Comparison of ENCODE assay signal across 13 cellular contexts in the genomic region with DNA sequence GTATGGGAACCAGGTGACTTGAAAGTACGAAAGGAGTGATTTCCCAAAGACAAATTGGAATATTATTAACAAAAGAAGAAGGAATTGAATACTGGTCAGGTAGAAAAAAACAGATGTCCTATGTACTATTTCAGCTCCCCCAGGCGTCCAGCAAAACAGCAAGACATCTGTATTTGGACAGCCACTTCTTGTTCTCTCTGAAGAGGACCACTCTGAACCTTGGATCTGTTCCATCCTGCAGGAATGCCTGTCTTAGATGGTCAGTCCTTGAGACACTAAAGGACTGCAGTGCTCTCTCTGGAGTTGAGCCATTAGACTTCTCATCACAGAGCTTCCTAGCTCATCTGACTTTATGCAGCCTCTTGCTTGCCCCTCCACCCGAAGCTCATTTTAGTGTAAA.
A peak's percentile ranks its signal among the peaks of the same experiment; 100 is the strongest.
DNase-seq lines count a peak whose midpoint lies in the region; ATAC-seq and TF ChIP-seq lines count a peak whose summit lies in the region.
"Had no signal": no experiment of that assay in that cellular context is flagged by ENCODE, and none has a peak within 500 bp of the region (broad histone marks: within the 10 kb centered on the region; RNA-seq: fewer than 3 reads in every experiment).

No MANE protein-coding gene starts in this region.

- DNase-seq in PC-3, result no peak
- no peak for DNase-seq in SK-N-SH
- no peak for DNase-seq in nephron progenitor cell
- no peak for DNase-seq in HT-29 (ENCODE audit: low spot score)
- no peak for DNase-seq in activated CD4-positive, alpha-beta T cell treated with anti-CD3 and anti-CD28 coated beads, Interleukin-2, amount 10 ng/mL, durations not matched to agents 7 days and 5 days
- DNase-seq in NCI-H187 treated with DMSO at 0.1 percent for 48 hours (lab: John Stamatoyannopoulos, UW), result no peak
- DNase-seq: BE2C, DMS53, GF-D8 had no signal

- H3K9me2 ChIP-seq in PC-3 (replicated peaks; ENCODE audit: low read length) (no peaks in the 10 kb centered on the region), SK-N-SH (no peaks in the 10 kb centered on the region)

- H3K36me3 Mint-ChIP-seq in nephron progenitor cell (ENCODE audit: low read depth), result no peaks in the 10 kb centered on the region
- H3K36me3 Mint-ChIP-seq in activated CD4-positive, alpha-beta T cell treated with anti-CD3 and anti-CD28 coated beads, Interleukin-2, amount 10 ng/mL, durations not matched to agents 7 days and 5 days (ENCODE audit: low read depth), result no peaks in the 10 kb centered on the region

- CTCF ChIA-PET in PC-3 (lab: Charles Lee), result no interaction called here
- CTCF ChIA-PET in SK-N-SH (lab: Yijun Ruan, JAX), result interaction anchor here (0.9 kb wide), 1 partner anchor 10 kb away, joined by 3 read pairs; no protein-coding TSS in a partner anchor
- CTCF ChIA-PET in activated CD4-positive, alpha-beta T cell treated with anti-CD3 and anti-CD28 coated beads, Interleukin-2, amount 10 ng/mL, durations not matched to agents 7 days and 5 days (lab: Charles Lee), result no interaction called here

- no peaks in the 10 kb centered on the region for H3K27me3 ChIP-seq in PC-3 (ENCODE audit: low read length)
- no peaks in the 10 kb centered on the region for H3K27me3 ChIP-seq in SK-N-SH (ENCODE audit: insufficient read depth)
- H3K27me3 ChIP-seq: BE2C had no signal

- no peak overlapping the region for H3K4me3 ChIP-seq in PC-3 (ENCODE audit: low read length)
- H3K4me3 ChIP-seq in SK-N-SH (ENCODE audit: low read depth in 2 of 2, low read length in 1 of 2), result no peak overlapping the region
- H3K4me3 ChIP-seq: A549 had no signal

- H3K27ac ChIP-seq in PC-3 (ENCODE audit: low read length) (peak overlapping the region; percentile 81), SK-N-SH (ENCODE audit: low read depth in 2 of 2, low read length in 1 of 2) (peak overlapping the region; percentile 45 to 96; a peak in 2 of 4 replicates)
- H3K27ac ChIP-seq: C4-2B had no signal

- H3K4me1 Mint-ChIP-seq in nephron progenitor cell, result peaks cover 4% of the 10 kb centered on the region
- peaks cover 25% of the 10 kb centered on the region for H3K4me1 Mint-ChIP-seq in activated CD4-positive, alpha-beta T cell treated with anti-CD3 and anti-CD28 coated beads, Interleukin-2, amount 10 ng/mL, durations not matched to agents 7 days and 5 days
- H3K4me1 Mint-ChIP-seq: IgD-negative memory B cell had no signal

- 74% methylated on average over 3 of the region's 3 CpGs for WGBS in SK-N-SH (ENCODE audit: low lambda C conversion rate)

- no TSS peak for BruUV-seq in PC-3 (replicated peaks; lab: Mats Ljungman, UMichigan)

- H3K79me2 ChIP-seq in PC-3 (ENCODE audit: low read length), result no peaks in the 10 kb centered on the region
- no peaks in the 10 kb centered on the region for H3K79me2 ChIP-seq in SK-N-SH (ENCODE audit: insufficient read depth)

- peaks cover 65% of the 10 kb centered on the region for H3K4me1 ChIP-seq in PC-3 (ENCODE audit: insufficient read depth, low read length)
- H3K4me1 ChIP-seq in SK-N-SH (ENCODE audit: control insufficient read depth in 1 of 2, insufficient read depth in 2 of 2, low read depth in 1 of 2, low read length in 1 of 2), result peaks cover 4 to 24% of the 10 kb centered on the region in 2 experiments; a peak in 3 of 4 replicates
- H3K4me1 ChIP-seq: BE2C had no signal

- no peak for TF ChIP-seq RAD21 in SK-N-SH (IDR thresholded peaks at IDR 0.05; ENCODE audit: low read length)

- H3K27me3 Mint-ChIP-seq in nephron progenitor cell (ENCODE audit: low read depth, poor library complexity), result no peaks in the 10 kb centered on the region
- peaks cover 10% of the 10 kb centered on the region for H3K27me3 Mint-ChIP-seq in activated CD4-positive, alpha-beta T cell treated with anti-CD3 and anti-CD28 coated beads, Interleukin-2, amount 10 ng/mL, durations not matched to agents 7 days and 5 days
- H3K27me3 Mint-ChIP-seq: IgD-negative memory B cell had no signal

- no peaks in the 10 kb centered on the region for H3K9me3 Mint-ChIP-seq in nephron progenitor cell
- H3K9me3 Mint-ChIP-seq in activated CD4-positive, alpha-beta T cell treated with anti-CD3 and anti-CD28 coated beads, Interleukin-2, amount 10 ng/mL, durations not matched to agents 7 days and 5 days, result no peaks in the 10 kb centered on the region
- H3K9me3 Mint-ChIP-seq: IgD-negative memory B cell had no signal

- H3K4me2 ChIP-seq in PC-3 (ENCODE audit: low read length) (no peak overlapping the region), SK-N-SH (peak overlapping the region; percentile 26; the same call in 1 of the 2 replicates)
- H3K4me2 ChIP-seq: A549 had no signal

- peak overlapping the region; percentile 25 for H3K27ac Mint-ChIP-seq in nephron progenitor cell
- H3K27ac Mint-ChIP-seq in activated CD4-positive, alpha-beta T cell treated with anti-CD3 and anti-CD28 coated beads, Interleukin-2, amount 10 ng/mL, durations not matched to agents 7 days and 5 days, result no peak overlapping the region
- H3K27ac Mint-ChIP-seq: IgD-negative memory B cell had no signal

- H3K4me3 Mint-ChIP-seq in nephron progenitor cell, result no peak overlapping the region
- H3K4me3 Mint-ChIP-seq in activated CD4-positive, alpha-beta T cell treated with anti-CD3 and anti-CD28 coated beads, Interleukin-2, amount 10 ng/mL, durations not matched to agents 7 days and 5 days, result no peak overlapping the region
- H3K4me3 Mint-ChIP-seq: IgD-negative memory B cell had no signal

- ATAC-seq in PC-3 (no peak), GM18867 (IDR thresholded peaks at IDR 0.05; ENCODE audit: unreplicated experiment) (no peak)
- ATAC-seq: A549 had no signal

- no peak; a peak in 1 of 4 replicates for TF ChIP-seq EP300 in SK-N-SH (IDR thresholded peaks at IDR 0.05; ENCODE audit: borderline replicate concordance in 1 of 2, low read depth in 1 of 2, low read length in 1 of 2)

- H3K36me3 ChIP-seq in PC-3 (ENCODE audit: low read depth, low read length) (peaks cover 21% of the 10 kb centered on the region), SK-N-SH (replicated peaks in 1 of 2; ENCODE audit: control insufficient read depth in 1 of 2, insufficient read depth in 2 of 2, low read length in 1 of 2) (peaks cover 2 to 14% of the 10 kb centered on the region in 2 experiments)
- H3K36me3 ChIP-seq: BE2C had no signal

- POLR2A ChIA-PET in PC-3 (lab: Charles Lee; ENCODE audit: unreplicated experiment), result no interaction called here
- POLR2A ChIA-PET in SK-N-SH (lab: Yijun Ruan, JAX), result no interaction called here
- POLR2A ChIA-PET in activated CD4-positive, alpha-beta T cell treated with anti-CD3 and anti-CD28 coated beads, Interleukin-2, amount 10 ng/mL, durations not matched to agents 7 days and 5 days (lab: Charles Lee), result no interaction called here

- H3K9ac ChIP-seq in PC-3 (ENCODE audit: low read length) (no peak overlapping the region), SK-N-SH (no peak overlapping the region)

- intact Hi-C loops in PC-3 (cut with micrococcal nuclease), result loop anchor here (5.0 kb wide), 2 partner anchors 45 to 120 kb away; a partner anchor contains a TSS

- no peaks in the 10 kb centered on the region for H3K9me3 ChIP-seq in PC-3 (ENCODE audit: low read length)
- no peaks in the 10 kb centered on the region for H3K9me3 ChIP-seq in SK-N-SH
- H3K9me3 ChIP-seq: A549, BE2C had no signal

- TF ChIP-seq CTCF in PC-3 (conservative IDR thresholded peaks at IDR 0.05; ENCODE audit: low read depth, low read length), result no peak
- TF ChIP-seq CTCF in SK-N-SH (IDR thresholded peaks at IDR 0.05), result no peak
- TF ChIP-seq CTCF in nephron progenitor cell (IDR thresholded peaks at IDR 0.05), result no peak

- no peaks in the 10 kb centered on the region for H4K20me1 ChIP-seq in PC-3 (ENCODE audit: low read length)
- no peaks in the 10 kb centered on the region for H4K20me1 ChIP-seq in SK-N-SH (ENCODE audit: insufficient read depth)

- peaks cover 7% of the 10 kb centered on the region for H3F3A ChIP-seq in PC-3 (ENCODE audit: low read length, unreplicated experiment)
- peaks cover 43% of the 10 kb centered on the region for H3F3A ChIP-seq in SK-N-SH (replicated peaks; ENCODE audit: insufficient read depth)

- no peak overlapping the region for H2AFZ ChIP-seq in PC-3 (ENCODE audit: low read length)
- H2AFZ ChIP-seq in SK-N-SH (ENCODE audit: low read depth), result no peak overlapping the region

TF ChIP-seq in SK-N-SH, 30 proteins besides CTCF, POLR2A, EP300 and RAD21:
- TF ChIP-seq MEF2A (IDR thresholded peaks at IDR 0.05; ENCODE audit: borderline replicate concordance, low read depth) (no peak), NFIC (IDR thresholded peaks at IDR 0.05; ENCODE audit: borderline replicate concordance) (peak; percentile 39; the same call in 1 of the 2 replicates), GATA2 (CRISPR knock-in tag; IDR thresholded peaks at IDR 0.05) (no peak), TCF12 (IDR thresholded peaks at IDR 0.05) (peak; percentile 49; the same call in 1 of the 2 replicates)
- TF ChIP-seq, protein P1, sequence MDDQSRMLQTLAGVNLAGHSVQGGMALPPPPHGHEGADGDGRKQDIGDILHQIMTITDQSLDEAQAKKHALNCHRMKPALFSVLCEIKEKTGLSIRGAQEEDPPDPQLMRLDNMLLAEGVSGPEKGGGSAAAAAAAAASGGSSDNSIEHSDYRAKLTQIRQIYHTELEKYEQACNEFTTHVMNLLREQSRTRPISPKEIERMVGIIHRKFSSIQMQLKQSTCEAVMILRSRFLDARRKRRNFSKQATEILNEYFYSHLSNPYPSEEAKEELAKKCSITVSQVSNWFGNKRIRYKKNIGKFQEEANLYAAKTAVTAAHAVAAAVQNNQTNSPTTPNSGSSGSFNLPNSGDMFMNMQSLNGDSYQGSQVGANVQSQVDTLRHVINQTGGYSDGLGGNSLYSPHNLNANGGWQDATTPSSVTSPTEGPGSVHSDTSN (IDR thresholded peaks at IDR 0.05), result 0 out of 2 replicates have a peak, but pooled peaks have one; percentile 7
